ENCODE assay signal across 1 cellular context in the genomic region with DNA sequence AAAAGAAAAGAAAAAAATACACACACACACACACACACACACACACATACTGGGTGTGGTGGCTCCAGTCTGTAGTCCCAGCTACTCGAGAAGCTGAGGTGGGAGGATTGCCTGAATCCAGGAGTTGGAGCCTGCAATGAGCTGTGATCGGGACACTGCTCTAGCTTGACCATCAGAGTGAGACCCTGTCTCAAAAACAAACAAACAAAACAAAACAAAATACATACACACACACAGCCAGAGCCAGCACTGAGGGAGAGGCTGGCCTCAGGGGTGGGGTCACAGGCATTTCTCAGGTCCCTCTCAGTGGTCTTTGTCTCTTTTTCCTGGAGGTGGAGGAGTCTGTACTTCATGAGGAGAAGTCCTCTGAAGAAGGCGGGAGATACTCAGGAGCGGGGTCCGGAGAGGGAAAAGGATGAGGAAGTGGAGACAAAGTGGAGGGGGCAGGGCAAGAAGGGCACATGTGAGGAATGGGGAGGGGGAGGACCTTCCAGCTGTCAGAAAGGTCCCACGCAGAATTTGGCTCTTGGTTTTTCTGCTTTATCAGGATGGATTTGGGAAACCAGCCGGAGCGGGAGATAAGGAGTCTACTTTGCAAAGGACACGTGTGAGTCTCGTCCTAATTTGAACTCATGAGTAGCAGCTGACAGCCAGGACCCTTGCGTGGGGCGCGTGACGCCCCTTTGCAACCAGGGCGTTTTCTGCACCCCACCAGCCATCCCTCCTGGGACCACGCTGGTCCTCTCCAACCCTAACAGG.
TF ChIP-seq lines count a peak whose summit lies in the region.

No MANE protein-coding gene starts in this region.

TF ChIP-seq in K562, 482 proteins besides CTCF, POLR2A, EP300 and RAD21 (continued from another document and continues in another):
- TF ChIP-seq, protein P1, sequence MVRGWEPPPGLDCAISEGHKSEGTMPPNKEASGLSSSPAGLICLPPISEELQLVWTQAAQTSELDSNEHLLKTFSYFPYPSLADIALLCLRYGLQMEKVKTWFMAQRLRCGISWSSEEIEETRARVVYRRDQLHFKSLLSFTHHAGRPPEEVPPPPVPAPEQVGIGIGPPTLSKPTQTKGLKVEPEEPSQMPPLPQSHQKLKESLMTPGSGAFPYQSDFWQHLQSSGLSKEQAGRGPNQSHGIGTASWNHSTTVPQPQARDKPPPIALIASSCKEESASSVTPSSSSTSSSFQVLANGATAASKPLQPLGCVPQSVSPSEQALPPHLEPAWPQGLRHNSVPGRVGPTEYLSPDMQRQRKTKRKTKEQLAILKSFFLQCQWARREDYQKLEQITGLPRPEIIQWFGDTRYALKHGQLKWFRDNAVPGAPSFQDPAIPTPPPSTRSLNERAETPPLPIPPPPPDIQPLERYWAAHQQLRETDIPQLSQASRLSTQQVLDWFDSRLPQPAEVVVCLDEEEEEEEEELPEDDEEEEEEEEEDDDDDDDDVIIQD (CRISPR knock-in tag; IDR thresholded peaks at IDR 0.05) = 0 out of 2 replicates have a peak, but pooled peaks have one; percentile 43
- no peak for TF ChIP-seq ZNF124 (CRISPR knock-in tag; IDR thresholded peaks at IDR 0.05)
- no peak for TF ChIP-seq TRIM25 (IDR thresholded peaks at IDR 0.05; ENCODE audit: borderline replicate concordance)
- no peak for TF ChIP-seq ZNF518B (CRISPR knock-in tag; IDR thresholded peaks at IDR 0.05)
- TF ChIP-seq TAF9B (IDR thresholded peaks at IDR 0.05; ENCODE audit: partially characterized antibody) = peak; percentile 49
- peak; percentile 50; the same call in 1 of the 2 replicates for TF ChIP-seq PML (IDR thresholded peaks at IDR 0.05; ENCODE audit: low read length)
- no peak for TF ChIP-seq ZZZ3 (IDR thresholded peaks at IDR 0.05)
- TF ChIP-seq EWSR1 (IDR thresholded peaks at IDR 0.05; ENCODE audit: borderline replicate concordance, low read depth, partially characterized antibody) = no peak
- TF ChIP-seq TBP (optimal IDR thresholded peaks at IDR 0.05; ENCODE audit: low read depth, low read length) = no peak
- TF ChIP-seq TFAM (CRISPR knock-in tag; conservative IDR thresholded peaks at IDR 0.05) = no peak
- no peak for TF ChIP-seq ZNF175 (CRISPR knock-in tag; IDR thresholded peaks at IDR 0.05; ENCODE audit: low read depth)
- TF ChIP-seq RNF2 (IDR thresholded peaks at IDR 0.05) = no peak
- no peak for TF ChIP-seq KDM4B (IDR thresholded peaks at IDR 0.05; ENCODE audit: borderline replicate concordance in 2 of 2, low read depth in 1 of 2)
- TF ChIP-seq E2F6 (IDR thresholded peaks at IDR 0.05; ENCODE audit: borderline replicate concordance in 1 of 2, extremely low read depth in 1 of 2, insufficient read depth in 1 of 2, insufficient read length in 1 of 2, low read depth in 1 of 2, low read length in 1 of 2, poor library complexity in 1 of 2, severe bottlenecking in 1 of 2) = peak; percentile 75 to 76
- no peak for TF ChIP-seq MEF2D (tag; conservative IDR thresholded peaks at IDR 0.05; ENCODE audit: low read depth)
- TF ChIP-seq HDAC3 (IDR thresholded peaks at IDR 0.05; ENCODE audit: borderline replicate concordance, partially characterized antibody) = no peak
- no peak for TF ChIP-seq ZNF561 (CRISPR knock-in tag; conservative IDR thresholded peaks at IDR 0.05)
- peak; percentile 65; the same call in 1 of the 2 replicates for TF ChIP-seq ZBTB7A (IDR thresholded peaks at IDR 0.05; ENCODE audit: borderline replicate concordance, control insufficient read depth, low read depth, low read length)
- TF ChIP-seq ZBTB8A (IDR thresholded peaks at IDR 0.05; ENCODE audit: partially characterized antibody) = no peak
- TF ChIP-seq ZNF589 (CRISPR knock-in tag; IDR thresholded peaks at IDR 0.05; ENCODE audit: low read depth) = 0 out of 2 replicates have a peak, but pooled peaks have one; percentile 23
- no peak for TF ChIP-seq ZNF696 (CRISPR knock-in tag; conservative IDR thresholded peaks at IDR 0.05)
- TF ChIP-seq SIN3A (IDR thresholded peaks at IDR 0.05; ENCODE audit: borderline replicate concordance in 2 of 2, control insufficient read depth in 1 of 2, low read depth in 2 of 2, low read length in 2 of 2) = peak in 1 of 2 experiments; percentile 31; a peak in 2 of 4 replicates
- peak; percentile 84 for TF ChIP-seq CBFA2T3 (IDR thresholded peaks at IDR 0.05)
- no peak for TF ChIP-seq MTA3 (IDR thresholded peaks at IDR 0.05; ENCODE audit: borderline replicate concordance)
- no peak for TF ChIP-seq KAT7 (CRISPR knock-in tag; IDR thresholded peaks at IDR 0.05; ENCODE audit: borderline replicate concordance)
- peak; percentile 36; the same call in 1 of the 2 replicates for TF ChIP-seq NFE2 (IDR thresholded peaks at IDR 0.05; ENCODE audit: low read depth)
- no peak for TF ChIP-seq PHF8 (IDR thresholded peaks at IDR 0.05; ENCODE audit: borderline replicate concordance, low read length)
- no peak for TF ChIP-seq ARID2 (IDR thresholded peaks at IDR 0.05)
- peak in 1 of 2 experiments; percentile 46; a peak in 1 of 4 replicates for TF ChIP-seq ZNF318 (IDR thresholded peaks at IDR 0.05; ENCODE audit: borderline replicate concordance in 1 of 2, low read depth in 1 of 2)
- TF ChIP-seq DACH1 (IDR thresholded peaks at IDR 0.05; ENCODE audit: partially characterized antibody) = peak; percentile 35
- no peak for TF ChIP-seq ARID4B (CRISPR knock-in tag; IDR thresholded peaks at IDR 0.05)
- peak; percentile 69 for TF ChIP-seq NCOR1 (IDR thresholded peaks at IDR 0.05)
